ENCODE assay signal across 17 cellular contexts in the genomic region with DNA sequence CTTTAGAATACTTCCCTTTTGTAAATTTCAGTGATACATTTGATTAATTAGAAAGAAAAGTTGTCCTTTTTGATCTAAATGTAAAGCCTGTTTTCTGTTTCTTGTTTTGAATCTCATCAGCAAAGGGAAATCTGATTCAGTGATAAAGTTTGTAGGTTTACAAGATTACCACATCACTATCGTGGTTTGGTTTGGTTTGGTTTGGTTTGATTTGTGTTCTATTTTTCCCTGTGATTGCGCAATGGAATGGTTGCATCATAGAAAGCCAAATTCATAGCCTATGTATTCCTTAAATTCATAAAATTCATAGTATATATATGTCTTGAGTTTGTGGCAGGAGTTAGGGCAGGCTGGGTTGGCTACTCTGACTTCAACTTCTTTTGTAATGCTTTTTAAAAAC. TPM values are rescaled to one million over a fixed set of nuclear protein-coding genes. Genes with fewer than 3 reads are reported as not detected.
DNase-seq lines count a peak whose midpoint lies in the region; ATAC-seq, FAIRE-seq and TF ChIP-seq lines count a peak whose summit lies in the region.
"Had no signal": no experiment of that assay in that cellular context is flagged by ENCODE, and none has a peak within 500 bp of the region (broad histone marks: within the 10 kb centered on the region; RNA-seq: fewer than 3 reads in every experiment).

No MANE protein-coding gene starts in this region.

- TF ChIP-seq POLR2A in NB4 (IDR thresholded peaks at IDR 0.05; ENCODE audit: extremely low read depth, insufficient read length) = no peak

- no peak for FAIRE-seq in GM19239 (lab: Jason Lieb, UNC)

- no peak overlapping the region for H3K4me3 Mint-ChIP-seq in activated T-cell treated with anti-CD3 and anti-CD28 coated beads, Interleukin-2, amount 50 U/mL, for 24 hours
- H3K4me3 Mint-ChIP-seq: activated T-helper 1 cell treated with anti-CD3 and anti-CD28 coated beads, Interleukin-12 subunit alpha, Interleukin-12 subunit beta, Interleukin-2, Interleukin-4 antibody, amounts not matched to agents 30 ng/mL and 10 ng/mL and 1 ng/mL, durations not matched to agents 14 hours and 24 hours and 36 hours; dendritic cell treated with granulocyte-macrophage colony-stimulating factor and Interleukin-4, amounts not matched to agents 40 ng/mL and 50 ng/mL, for 4 days; stimulated activated naive CD8-positive, alpha-beta T cell treated with anti-CD3 and anti-CD28 coated beads, Interleukin-15, Interleukin-2, amounts not matched to agents 100 ng/mL and 50 ng/mL, for 24 hours had no signal

- no peak for ATAC-seq in HG02678 (IDR thresholded peaks at IDR 0.05; ENCODE audit: unreplicated experiment)
- ATAC-seq: left lobe of liver had no signal

- peaks cover 54% of the 10 kb centered on the region for H3K4me1 Mint-ChIP-seq in activated T-cell treated with anti-CD3 and anti-CD28 coated beads, Interleukin-2, amount 50 U/mL, for 24 hours (ENCODE audit: low read depth)

- no peak for DNase-seq in activated T-cell treated with anti-CD3 and anti-CD28 coated beads, Interleukin-2, amount 50 U/mL, for 24 hours
- DNase-seq in activated T-cell treated with anti-CD3 and anti-CD28 coated beads, Interleukin-2, amount 50 U/mL, for 48 hours = no peak
- DNase-seq in NB4 (ENCODE audit: low read depth) (peak; percentile 54), choroid plexus epithelial cell (ENCODE audit: low read depth) (peak; percentile 75), renal cortical epithelial cell (ENCODE audit: low read depth) (peak; percentile 64), DMS53 (lab: John Stamatoyannopoulos, UW) (no peak), GM19239 (ENCODE audit: insufficient read length, low spot score) (no peak)
- DNase-seq: activated CD4-positive, alpha-beta T cell treated with anti-CD3 and anti-CD28 coated beads, Interleukin-2, amount 50 U/mL, for 4 hours; amygdala; GDM1; NCI-H1694; NCI-H510A had no signal

- H3K4me3 ChIP-seq in NB4 (ENCODE audit: low read depth, low read length) = no peak overlapping the region
- H3K4me3 ChIP-seq in choroid plexus epithelial cell (ENCODE audit: low read depth, low read length) = no peak overlapping the region

- H3K27ac Mint-ChIP-seq in activated T-cell treated with anti-CD3 and anti-CD28 coated beads, Interleukin-2, amount 50 U/mL, for 24 hours = peak overlapping the region; percentile 64
- H3K27ac Mint-ChIP-seq: activated T-helper 1 cell treated with anti-CD3 and anti-CD28 coated beads, Interleukin-12 subunit alpha, Interleukin-12 subunit beta, Interleukin-2, Interleukin-4 antibody, amounts not matched to agents 30 ng/mL and 10 ng/mL and 1 ng/mL, durations not matched to agents 14 hours and 24 hours and 36 hours; dendritic cell treated with granulocyte-macrophage colony-stimulating factor and Interleukin-4, amounts not matched to agents 40 ng/mL and 50 ng/mL, for 4 days; stimulated activated naive CD8-positive, alpha-beta T cell treated with anti-CD3 and anti-CD28 coated beads, Interleukin-15, Interleukin-2, amounts not matched to agents 100 ng/mL and 50 ng/mL, for 24 hours had no signal

- no peaks in the 10 kb centered on the region for H3K27me3 Mint-ChIP-seq in activated T-cell treated with anti-CD3 and anti-CD28 coated beads, Interleukin-2, amount 50 U/mL, for 24 hours
- H3K27me3 Mint-ChIP-seq: dendritic cell treated with granulocyte-macrophage colony-stimulating factor and Interleukin-4, amounts not matched to agents 40 ng/mL and 50 ng/mL, for 4 days; stimulated activated naive CD8-positive, alpha-beta T cell treated with anti-CD3 and anti-CD28 coated beads, Interleukin-15, Interleukin-2, amounts not matched to agents 100 ng/mL and 50 ng/mL, for 24 hours had no signal

- TF ChIP-seq CTCF in NB4 (IDR thresholded peaks at IDR 0.05; ENCODE audit: low read depth, low read length) (no peak), choroid plexus epithelial cell (conservative IDR thresholded peaks at IDR 0.05; ENCODE audit: low read depth, low read length) (no peak)

- H3K36me3 Mint-ChIP-seq in activated T-cell treated with anti-CD3 and anti-CD28 coated beads, Interleukin-2, amount 50 U/mL, for 24 hours (ENCODE audit: low read depth) = peaks cover 75% of the 10 kb centered on the region

- no peaks in the 10 kb centered on the region for H3K9me3 Mint-ChIP-seq in activated T-cell treated with anti-CD3 and anti-CD28 coated beads, Interleukin-2, amount 50 U/mL, for 24 hours
- H3K9me3 Mint-ChIP-seq: activated T-helper 1 cell treated with anti-CD3 and anti-CD28 coated beads, Interleukin-12 subunit alpha, Interleukin-12 subunit beta, Interleukin-2, Interleukin-4 antibody, amounts not matched to agents 30 ng/mL and 10 ng/mL and 1 ng/mL, durations not matched to agents 14 hours and 24 hours and 36 hours; dendritic cell treated with granulocyte-macrophage colony-stimulating factor and Interleukin-4, amounts not matched to agents 40 ng/mL and 50 ng/mL, for 4 days; stimulated activated naive CD8-positive, alpha-beta T cell treated with anti-CD3 and anti-CD28 coated beads, Interleukin-15, Interleukin-2, amounts not matched to agents 100 ng/mL and 50 ng/mL, for 24 hours had no signal

RNA-seq across cellular contexts. Expression of a gene that starts 15.2 kb away (rescaled TPM):
- total RNA-seq in renal cortical epithelial cell = 27.4 and 34.2 TPM in 2 replicates

Comparison
In these comparisons a context has a peak if more than half of its experiments do, and no peak if none do; other contexts are left out.
1. DNase-seq: peak in NB4 (single experiment), choroid plexus epithelial cell (single experiment) and renal cortical epithelial cell (single experiment); none in activated T-cell treated with anti-CD3 and anti-CD28 coated beads, Interleukin-2, amount 50 U/mL, for 24 hours (single experiment), activated T-cell treated with anti-CD3 and anti-CD28 coated beads, Interleukin-2, amount 50 U/mL, for 48 hours (0 of 2), DMS53 (single experiment) and GM19239 (single experiment).